15 cellular contexts compared by ENCODE assay signal in the genomic region with DNA sequence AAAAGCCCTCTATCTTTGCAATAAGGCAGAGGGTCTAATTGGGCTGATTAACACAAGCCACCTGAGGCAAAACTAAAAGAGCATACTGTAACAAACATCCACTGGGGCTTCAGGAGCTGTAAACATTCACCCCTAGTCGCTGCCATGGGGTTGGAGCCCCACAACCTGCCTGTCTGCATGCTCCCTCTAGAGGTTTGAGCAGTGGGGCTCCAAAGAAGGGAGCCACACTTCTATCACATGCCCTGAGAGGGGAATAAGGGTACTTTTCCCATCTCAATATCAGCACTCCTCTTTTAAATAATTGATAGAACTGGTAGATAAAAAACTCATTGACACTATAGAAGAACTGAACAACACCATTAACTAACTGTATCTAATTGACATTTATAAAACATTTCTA.
"Had no signal": no experiment of that assay in that cellular context is flagged by ENCODE, and none has a peak within 500 bp of the region (broad histone marks: within the 10 kb centered on the region; RNA-seq: fewer than 3 reads in every experiment).

No MANE protein-coding gene starts in this region.

- H3K4me1 Mint-ChIP-seq: activated CD8-positive, alpha-beta memory T cell treated with anti-CD3 and anti-CD28 coated beads, Interleukin-2, amount 10 ng/mL, durations not matched to agents 7 days and 5 days; activated naive CD8-positive, alpha-beta T cell treated with anti-CD3 and anti-CD28 coated beads for 36 hours had no signal

- H3K4me3 ChIP-seq: breast epithelium, gastrocnemius medialis, heart right ventricle, left lung, upper lobe of right lung had no signal

- H3K4me3 Mint-ChIP-seq: activated CD8-positive, alpha-beta memory T cell treated with anti-CD3 and anti-CD28 coated beads, Interleukin-2, amount 10 ng/mL, durations not matched to agents 7 days and 5 days; activated naive CD8-positive, alpha-beta T cell treated with anti-CD3 and anti-CD28 coated beads for 36 hours; activated T-cell treated with anti-CD3 and anti-CD28 coated beads, Interleukin-2, amount 50 U/mL, for 24 hours; stimulated activated naive CD8-positive, alpha-beta T cell treated with anti-CD3 and anti-CD28 coated beads, Interleukin-15, Interleukin-2, amounts not matched to agents 100 ng/mL and 50 ng/mL, for 24 hours; T-helper 1 cell treated with Interleukin-12 subunit alpha and Interleukin-12 subunit beta and Interleukin-4 antibody, amounts not matched to agents 30 μg/mL and 1 μg/mL, for 36 hours had no signal

- ATAC-seq: activated CD8-positive, alpha-beta memory T cell treated with anti-CD3 and anti-CD28 coated beads, Interleukin-2, amount 10 ng/mL, durations not matched to agents 7 days and 5 days; gastrocnemius medialis; heart right ventricle; left lung; upper lobe of right lung had no signal

- DNase-seq: activated CD8-positive, alpha-beta memory T cell treated with anti-CD3 and anti-CD28 coated beads, Interleukin-2, amount 10 ng/mL, durations not matched to agents 7 days and 5 days; activated gamma-delta T cell treated with Interleukin-2 at 50 U/mL for 16 hours; activated naive CD8-positive, alpha-beta T cell treated with anti-CD3 and anti-CD28 coated beads for 36 hours; activated T-cell treated with anti-CD3 and anti-CD28 coated beads, Interleukin-2, amount 50 U/mL, for 24 hours; anterior cingulate cortex; gastrocnemius medialis; heart right ventricle; islet precursor cell; left lung; stimulated activated CD4-positive, alpha-beta T cell treated with anti-CD3 and anti-CD28 coated beads, Interleukin-2, amount 100 ng/mL, for 48 hours; stimulated activated CD8-positive, alpha-beta memory T cell treated with anti-CD3 and anti-CD28 coated beads, Interleukin-4, amount 100 ng/mL, for 48 hours; upper lobe of right lung had no signal

- H3K27ac Mint-ChIP-seq: activated CD8-positive, alpha-beta memory T cell treated with anti-CD3 and anti-CD28 coated beads, Interleukin-2, amount 10 ng/mL, durations not matched to agents 7 days and 5 days; activated naive CD8-positive, alpha-beta T cell treated with anti-CD3 and anti-CD28 coated beads for 36 hours; activated T-cell treated with anti-CD3 and anti-CD28 coated beads, Interleukin-2, amount 50 U/mL, for 24 hours; stimulated activated naive CD8-positive, alpha-beta T cell treated with anti-CD3 and anti-CD28 coated beads, Interleukin-15, Interleukin-2, amounts not matched to agents 100 ng/mL and 50 ng/mL, for 24 hours; T-helper 1 cell treated with Interleukin-12 subunit alpha and Interleukin-12 subunit beta and Interleukin-4 antibody, amounts not matched to agents 30 μg/mL and 1 μg/mL, for 36 hours had no signal

- H3K27me3 Mint-ChIP-seq: activated CD8-positive, alpha-beta memory T cell treated with anti-CD3 and anti-CD28 coated beads, Interleukin-2, amount 10 ng/mL, durations not matched to agents 7 days and 5 days; activated naive CD8-positive, alpha-beta T cell treated with anti-CD3 and anti-CD28 coated beads for 36 hours; activated T-cell treated with anti-CD3 and anti-CD28 coated beads, Interleukin-2, amount 50 U/mL, for 24 hours; stimulated activated naive CD8-positive, alpha-beta T cell treated with anti-CD3 and anti-CD28 coated beads, Interleukin-15, Interleukin-2, amounts not matched to agents 100 ng/mL and 50 ng/mL, for 24 hours had no signal
